8 cellular contexts compared by ENCODE assay signal in the genomic region with DNA sequence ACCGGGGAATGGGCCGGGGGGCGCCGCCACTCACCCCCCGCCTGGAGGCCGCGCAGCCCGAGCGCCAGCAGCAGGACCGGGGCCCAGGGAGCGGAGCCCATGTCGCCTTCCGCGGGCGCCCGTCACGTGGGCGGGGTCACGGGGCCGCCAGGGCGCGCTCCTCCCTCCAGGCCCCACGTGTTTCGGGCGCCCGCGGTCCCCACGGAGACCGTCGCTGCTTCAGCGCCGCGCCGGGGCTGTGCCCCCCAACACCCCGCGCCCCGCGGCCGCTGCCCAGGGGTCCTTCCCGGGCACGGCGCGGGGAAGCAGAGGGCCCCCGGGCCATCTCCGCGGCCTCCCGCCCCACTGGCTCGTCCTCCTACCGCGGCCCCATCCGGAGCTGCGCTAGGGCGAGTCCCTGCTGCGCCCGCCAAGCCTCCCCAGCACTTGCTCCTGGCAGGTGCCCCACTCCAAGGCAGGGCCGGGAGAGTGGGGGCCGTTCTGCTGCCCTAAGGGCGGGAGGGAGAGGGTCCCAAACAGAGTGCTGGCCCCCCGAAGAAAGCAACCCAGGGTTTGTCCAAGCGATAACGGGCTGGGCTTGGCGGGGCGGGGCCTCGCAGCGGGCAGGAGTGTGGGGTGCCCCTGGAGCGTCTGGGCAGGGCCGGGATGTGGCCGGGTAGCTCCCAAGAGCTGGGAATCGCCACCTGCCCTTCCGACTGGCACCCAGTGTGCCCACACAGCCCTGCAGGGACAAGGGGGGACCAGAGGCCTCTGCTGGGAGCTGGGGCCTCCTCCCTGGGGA. TPM values are rescaled to one million over a fixed set of nuclear protein-coding genes. Genes with fewer than 3 reads are reported as not detected.
DNase-seq lines count a peak whose midpoint lies in the region; TF ChIP-seq lines count a peak whose summit lies in the region.

DPP7 (minus strand) TSS at position 121 of the 781 bp plus-strand sequence; CDS start at position 101, 20 bp downstream.

- intact Hi-C loops in head of caudate nucleus (cut with DNase I), result loop anchor here (5.0 kb wide), 1 partner anchor 112 kb away; the partner anchor contains the start of genes CYSRT1 and RNF224
- intact Hi-C loops in tibial artery (cut with DNase I; ENCODE audit: low total_unique reads), result no loop called here

- H3K9me3 ChIP-seq in tibial artery, result no peaks in the 10 kb centered on the region

- peak within 1 kb of the TSS; percentile 41 to 66 for H3K27ac ChIP-seq in tibial artery

- DNase-seq in Ammon's horn (ENCODE audit: low spot score) (peak; percentile 85), HK-2 (ENCODE audit: unreplicated experiment) (peak; percentile 68), SK-MEL-5 (ENCODE audit: low read depth, low spot score) (peak; percentile 49), head of caudate nucleus (peak; percentile 38 to 94 (median 88)), pons (ENCODE audit: low spot score) (peak; percentile 63), tibial artery (peak; percentile 61 to 84)
- DNase-seq in activated naive CD4-positive, alpha-beta T cell treated with anti-CD3 and anti-CD28 coated beads, Interleukin-2, amount 50 U/mL, for 16 hours, result peak; percentile 83

- H3K4me1 ChIP-seq in tibial artery, result peaks cover 0 to 19% (median 13%) of the 10 kb centered on the region in 4 donors

- H3K27me3 ChIP-seq in tibial artery, result peaks cover 0 to 40% of the 10 kb centered on the region in 2 donors

- H3K4me3 ChIP-seq in tibial artery, result peak within 1 kb of the TSS; percentile 77 to 82

- peak; percentile 80 for TF ChIP-seq POLR2A in GM19099 (IDR thresholded peaks at IDR 0.05; ENCODE audit: extremely low read depth, insufficient read length, low read depth)

- no peak for TF ChIP-seq CTCF in tibial artery (IDR thresholded peaks at IDR 0.05)

- in situ Hi-C loops in SK-MEL-5 (cut with HindIII; ENCODE audit: low pct_unique_long_range_greater_than_20kb, low sequenced_read_pairs), result no loop called here

- peaks cover 0 to 36% (median 24%) of the 10 kb centered on the region in 3 donors for H3K36me3 ChIP-seq in tibial artery

RNA-seq across cellular contexts. Expression of gene DPP7, which starts in this region (rescaled TPM):
- total RNA-seq in SK-MEL-5 (2014; rRNA removed; shearing (Covaris generic)), result 171 and 178 TPM in 2 replicates
- 332 and 335 TPM in 2 replicates for polyA plus RNA-seq in SK-MEL-5 (2015; cell fraction: cytosol; rRNA removed)
- polyA plus RNA-seq in SK-MEL-5 (2015; cell fraction: nucleus; rRNA removed), result 2,430 and 3,204 TPM in 2 replicates

Comparison
In these comparisons a context has a peak if more than half of its experiments do, and no peak if none do; other contexts are left out.
1. Peak in every context shown above with its lines: DNase-seq, H3K4me3 ChIP-seq and H3K27ac ChIP-seq.